In the genomic region with DNA sequence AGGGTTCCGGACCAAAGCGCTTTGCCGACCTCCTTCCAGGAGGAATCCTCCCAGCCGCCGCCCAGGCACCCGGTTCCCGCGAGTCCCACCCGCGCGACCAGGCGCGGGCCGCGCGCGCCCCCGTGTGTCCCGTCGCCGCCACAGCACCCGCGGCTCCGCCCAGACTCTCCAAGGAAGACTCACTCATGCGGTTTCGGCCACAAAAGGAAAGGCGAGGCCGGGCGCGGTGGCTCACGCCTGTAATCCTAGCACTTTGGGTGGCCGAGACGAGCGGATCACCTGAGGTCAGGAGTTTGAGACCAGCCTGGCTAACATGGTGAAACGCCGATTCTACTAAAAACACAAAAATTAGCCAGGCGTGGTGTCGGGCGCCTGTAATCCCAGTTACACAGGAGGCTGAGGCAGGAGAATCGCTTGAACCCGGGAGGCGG, we compare ENCODE assay signal across 1 cellular context.
TF ChIP-seq lines count a peak whose summit lies in the region.

No MANE protein-coding gene starts in this region.

TF ChIP-seq in GM12878, 131 proteins besides CTCF, POLR2A, EP300 and RAD21 (continues in another document):
- TF ChIP-seq SREBF1 (IDR thresholded peaks at IDR 0.05; ENCODE audit: low read length): no peak
- no peak for TF ChIP-seq JUND (IDR thresholded peaks at IDR 0.05; ENCODE audit: low read depth, low read length)
- peak; percentile 84 for TF ChIP-seq IKZF1 (conservative IDR thresholded peaks at IDR 0.05)
- TF ChIP-seq, protein P1, sequence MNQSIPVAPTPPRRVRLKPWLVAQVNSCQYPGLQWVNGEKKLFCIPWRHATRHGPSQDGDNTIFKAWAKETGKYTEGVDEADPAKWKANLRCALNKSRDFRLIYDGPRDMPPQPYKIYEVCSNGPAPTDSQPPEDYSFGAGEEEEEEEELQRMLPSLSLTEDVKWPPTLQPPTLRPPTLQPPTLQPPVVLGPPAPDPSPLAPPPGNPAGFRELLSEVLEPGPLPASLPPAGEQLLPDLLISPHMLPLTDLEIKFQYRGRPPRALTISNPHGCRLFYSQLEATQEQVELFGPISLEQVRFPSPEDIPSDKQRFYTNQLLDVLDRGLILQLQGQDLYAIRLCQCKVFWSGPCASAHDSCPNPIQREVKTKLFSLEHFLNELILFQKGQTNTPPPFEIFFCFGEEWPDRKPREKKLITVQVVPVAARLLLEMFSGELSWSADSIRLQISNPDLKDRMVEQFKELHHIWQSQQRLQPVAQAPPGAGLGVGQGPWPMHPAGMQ (IDR thresholded peaks at IDR 0.05; ENCODE audit: borderline replicate concordance): no peak
- no peak for TF ChIP-seq NFYA (IDR thresholded peaks at IDR 0.05; ENCODE audit: borderline replicate concordance, low read depth, low read length)
- TF ChIP-seq SMARCA5 (IDR thresholded peaks at IDR 0.05): peak; percentile 67; the same call in 1 of the 2 replicates
- TF ChIP-seq PAX5 (IDR thresholded peaks at IDR 0.05; ENCODE audit: borderline replicate concordance, low read depth, low read length): no peak
- no peak for TF ChIP-seq FOXK2 (IDR thresholded peaks at IDR 0.05)
- TF ChIP-seq, protein P2, sequence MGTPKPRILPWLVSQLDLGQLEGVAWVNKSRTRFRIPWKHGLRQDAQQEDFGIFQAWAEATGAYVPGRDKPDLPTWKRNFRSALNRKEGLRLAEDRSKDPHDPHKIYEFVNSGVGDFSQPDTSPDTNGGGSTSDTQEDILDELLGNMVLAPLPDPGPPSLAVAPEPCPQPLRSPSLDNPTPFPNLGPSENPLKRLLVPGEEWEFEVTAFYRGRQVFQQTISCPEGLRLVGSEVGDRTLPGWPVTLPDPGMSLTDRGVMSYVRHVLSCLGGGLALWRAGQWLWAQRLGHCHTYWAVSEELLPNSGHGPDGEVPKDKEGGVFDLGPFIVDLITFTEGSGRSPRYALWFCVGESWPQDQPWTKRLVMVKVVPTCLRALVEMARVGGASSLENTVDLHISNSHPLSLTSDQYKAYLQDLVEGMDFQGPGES (IDR thresholded peaks at IDR 0.05): peak; percentile 37; the same call in 1 of the 2 replicates
- no peak for TF ChIP-seq SREBF2 (IDR thresholded peaks at IDR 0.05; ENCODE audit: low read length)
- TF ChIP-seq EZH2 (IDR thresholded peaks at IDR 0.05; ENCODE audit: borderline replicate concordance, control insufficient read depth, low read depth, low read length): no peak
- TF ChIP-seq EED (IDR thresholded peaks at IDR 0.05; ENCODE audit: low read depth): peak; percentile 73
- TF ChIP-seq, protein P3, sequence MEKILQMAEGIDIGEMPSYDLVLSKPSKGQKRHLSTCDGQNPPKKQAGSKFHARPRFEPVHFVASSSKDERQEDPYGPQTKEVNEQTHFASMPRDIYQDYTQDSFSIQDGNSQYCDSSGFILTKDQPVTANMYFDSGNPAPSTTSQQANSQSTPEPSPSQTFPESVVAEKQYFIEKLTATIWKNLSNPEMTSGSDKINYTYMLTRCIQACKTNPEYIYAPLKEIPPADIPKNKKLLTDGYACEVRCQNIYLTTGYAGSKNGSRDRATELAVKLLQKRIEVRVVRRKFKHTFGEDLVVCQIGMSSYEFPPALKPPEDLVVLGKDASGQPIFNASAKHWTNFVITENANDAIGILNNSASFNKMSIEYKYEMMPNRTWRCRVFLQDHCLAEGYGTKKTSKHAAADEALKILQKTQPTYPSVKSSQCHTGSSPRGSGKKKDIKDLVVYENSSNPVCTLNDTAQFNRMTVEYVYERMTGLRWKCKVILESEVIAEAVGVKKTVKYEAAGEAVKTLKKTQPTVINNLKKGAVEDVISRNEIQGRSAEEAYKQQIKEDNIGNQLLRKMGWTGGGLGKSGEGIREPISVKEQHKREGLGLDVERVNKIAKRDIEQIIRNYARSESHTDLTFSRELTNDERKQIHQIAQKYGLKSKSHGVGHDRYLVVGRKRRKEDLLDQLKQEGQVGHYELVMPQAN (conservative IDR thresholded peaks at IDR 0.05): 0 out of 2 replicates have a peak, but pooled peaks have one; percentile 30
- 0 out of 2 replicates have a peak, but pooled peaks have one; percentile 45 for TF ChIP-seq BACH1 (IDR thresholded peaks at IDR 0.05; ENCODE audit: borderline replicate concordance)
- TF ChIP-seq, protein P4, sequence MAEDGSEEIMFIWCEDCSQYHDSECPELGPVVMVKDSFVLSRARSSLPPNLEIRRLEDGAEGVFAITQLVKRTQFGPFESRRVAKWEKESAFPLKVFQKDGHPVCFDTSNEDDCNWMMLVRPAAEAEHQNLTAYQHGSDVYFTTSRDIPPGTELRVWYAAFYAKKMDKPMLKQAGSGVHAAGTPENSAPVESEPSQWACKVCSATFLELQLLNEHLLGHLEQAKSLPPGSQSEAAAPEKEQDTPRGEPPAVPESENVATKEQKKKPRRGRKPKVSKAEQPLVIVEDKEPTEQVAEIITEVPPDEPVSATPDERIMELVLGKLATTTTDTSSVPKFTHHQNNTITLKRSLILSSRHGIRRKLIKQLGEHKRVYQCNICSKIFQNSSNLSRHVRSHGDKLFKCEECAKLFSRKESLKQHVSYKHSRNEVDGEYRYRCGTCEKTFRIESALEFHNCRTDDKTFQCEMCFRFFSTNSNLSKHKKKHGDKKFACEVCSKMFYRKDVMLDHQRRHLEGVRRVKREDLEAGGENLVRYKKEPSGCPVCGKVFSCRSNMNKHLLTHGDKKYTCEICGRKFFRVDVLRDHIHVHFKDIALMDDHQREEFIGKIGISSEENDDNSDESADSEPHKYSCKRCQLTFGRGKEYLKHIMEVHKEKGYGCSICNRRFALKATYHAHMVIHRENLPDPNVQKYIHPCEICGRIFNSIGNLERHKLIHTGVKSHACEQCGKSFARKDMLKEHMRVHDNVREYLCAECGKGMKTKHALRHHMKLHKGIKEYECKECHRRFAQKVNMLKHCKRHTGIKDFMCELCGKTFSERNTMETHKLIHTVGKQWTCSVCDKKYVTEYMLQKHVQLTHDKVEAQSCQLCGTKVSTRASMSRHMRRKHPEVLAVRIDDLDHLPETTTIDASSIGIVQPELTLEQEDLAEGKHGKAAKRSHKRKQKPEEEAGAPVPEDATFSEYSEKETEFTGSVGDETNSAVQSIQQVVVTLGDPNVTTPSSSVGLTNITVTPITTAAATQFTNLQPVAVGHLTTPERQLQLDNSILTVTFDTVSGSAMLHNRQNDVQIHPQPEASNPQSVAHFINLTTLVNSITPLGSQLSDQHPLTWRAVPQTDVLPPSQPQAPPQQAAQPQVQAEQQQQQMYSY (CRISPR knock-in tag; IDR thresholded peaks at IDR 0.05): no peak
- 0 out of 2 replicates have a peak, but pooled peaks have one; percentile 70 for TF ChIP-seq RB1 (IDR thresholded peaks at IDR 0.05; ENCODE audit: borderline replicate concordance)
- no peak for TF ChIP-seq NFXL1 (IDR thresholded peaks at IDR 0.05; ENCODE audit: borderline replicate concordance)
- TF ChIP-seq CHD4 (IDR thresholded peaks at IDR 0.05): no peak
- TF ChIP-seq, protein P5, sequence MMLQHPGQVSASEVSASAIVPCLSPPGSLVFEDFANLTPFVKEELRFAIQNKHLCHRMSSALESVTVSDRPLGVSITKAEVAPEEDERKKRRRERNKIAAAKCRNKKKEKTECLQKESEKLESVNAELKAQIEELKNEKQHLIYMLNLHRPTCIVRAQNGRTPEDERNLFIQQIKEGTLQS (IDR thresholded peaks at IDR 0.05; ENCODE audit: borderline replicate concordance, extremely low read depth, low read depth, low read length): no peak
- no peak for TF ChIP-seq YBX1 (IDR thresholded peaks at IDR 0.05)
- TF ChIP-seq SMAD1 (IDR thresholded peaks at IDR 0.05; ENCODE audit: low read depth, partially characterized antibody): no peak
- TF ChIP-seq STAT1 (conservative IDR thresholded peaks at IDR 0.05): 0 out of 2 replicates have a peak, but pooled peaks have one; percentile 51
- TF ChIP-seq BMI1 (IDR thresholded peaks at IDR 0.05; ENCODE audit: borderline replicate concordance): no peak
- TF ChIP-seq POLR2AphosphoS5 (IDR thresholded peaks at IDR 0.05; ENCODE audit: low read length): no peak
- TF ChIP-seq IKZF2 (IDR thresholded peaks at IDR 0.05): peak; percentile 34 to 55; a peak in 3 of 4 replicates
- TF ChIP-seq ZNF207 (IDR thresholded peaks at IDR 0.05; ENCODE audit: borderline replicate concordance): 0 out of 2 replicates have a peak, but pooled peaks have one; percentile 57
- TF ChIP-seq SMC3 (IDR thresholded peaks at IDR 0.05; ENCODE audit: borderline replicate concordance, low read length): peak; percentile 34; the same call in 1 of the 2 replicates
- TF ChIP-seq ZSCAN29 (IDR thresholded peaks at IDR 0.05): 0 out of 2 replicates have a peak, but pooled peaks have one; percentile 52
- TF ChIP-seq GATAD2B (conservative IDR thresholded peaks at IDR 0.05; ENCODE audit: low read depth): peak; percentile 79
- TF ChIP-seq CHD2 (IDR thresholded peaks at IDR 0.05; ENCODE audit: borderline replicate concordance, low read depth, low read length): peak; percentile 38; the same call in 1 of the 2 replicates
- 0 out of 2 replicates have a peak, but pooled peaks have one; percentile 39 for TF ChIP-seq HDGF (IDR thresholded peaks at IDR 0.05)
- TF ChIP-seq SIN3A (IDR thresholded peaks at IDR 0.05; ENCODE audit: low read depth, low read length): no peak
- TF ChIP-seq, protein P6, sequence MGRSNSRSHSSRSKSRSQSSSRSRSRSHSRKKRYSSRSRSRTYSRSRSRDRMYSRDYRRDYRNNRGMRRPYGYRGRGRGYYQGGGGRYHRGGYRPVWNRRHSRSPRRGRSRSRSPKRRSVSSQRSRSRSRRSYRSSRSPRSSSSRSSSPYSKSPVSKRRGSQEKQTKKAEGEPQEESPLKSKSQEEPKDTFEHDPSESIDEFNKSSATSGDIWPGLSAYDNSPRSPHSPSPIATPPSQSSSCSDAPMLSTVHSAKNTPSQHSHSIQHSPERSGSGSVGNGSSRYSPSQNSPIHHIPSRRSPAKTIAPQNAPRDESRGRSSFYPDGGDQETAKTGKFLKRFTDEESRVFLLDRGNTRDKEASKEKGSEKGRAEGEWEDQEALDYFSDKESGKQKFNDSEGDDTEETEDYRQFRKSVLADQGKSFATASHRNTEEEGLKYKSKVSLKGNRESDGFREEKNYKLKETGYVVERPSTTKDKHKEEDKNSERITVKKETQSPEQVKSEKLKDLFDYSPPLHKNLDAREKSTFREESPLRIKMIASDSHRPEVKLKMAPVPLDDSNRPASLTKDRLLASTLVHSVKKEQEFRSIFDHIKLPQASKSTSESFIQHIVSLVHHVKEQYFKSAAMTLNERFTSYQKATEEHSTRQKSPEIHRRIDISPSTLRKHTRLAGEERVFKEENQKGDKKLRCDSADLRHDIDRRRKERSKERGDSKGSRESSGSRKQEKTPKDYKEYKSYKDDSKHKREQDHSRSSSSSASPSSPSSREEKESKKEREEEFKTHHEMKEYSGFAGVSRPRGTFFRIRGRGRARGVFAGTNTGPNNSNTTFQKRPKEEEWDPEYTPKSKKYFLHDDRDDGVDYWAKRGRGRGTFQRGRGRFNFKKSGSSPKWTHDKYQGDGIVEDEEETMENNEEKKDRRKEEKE (IDR thresholded peaks at IDR 0.05): no peak
- 0 out of 2 replicates have a peak, but pooled peaks have one; percentile 47 for TF ChIP-seq YY1 (IDR thresholded peaks at IDR 0.05; ENCODE audit: low read depth, low read length)
- no peak for TF ChIP-seq MTA3 (IDR thresholded peaks at IDR 0.05; ENCODE audit: borderline replicate concordance, low read length)
- TF ChIP-seq, protein P7, sequence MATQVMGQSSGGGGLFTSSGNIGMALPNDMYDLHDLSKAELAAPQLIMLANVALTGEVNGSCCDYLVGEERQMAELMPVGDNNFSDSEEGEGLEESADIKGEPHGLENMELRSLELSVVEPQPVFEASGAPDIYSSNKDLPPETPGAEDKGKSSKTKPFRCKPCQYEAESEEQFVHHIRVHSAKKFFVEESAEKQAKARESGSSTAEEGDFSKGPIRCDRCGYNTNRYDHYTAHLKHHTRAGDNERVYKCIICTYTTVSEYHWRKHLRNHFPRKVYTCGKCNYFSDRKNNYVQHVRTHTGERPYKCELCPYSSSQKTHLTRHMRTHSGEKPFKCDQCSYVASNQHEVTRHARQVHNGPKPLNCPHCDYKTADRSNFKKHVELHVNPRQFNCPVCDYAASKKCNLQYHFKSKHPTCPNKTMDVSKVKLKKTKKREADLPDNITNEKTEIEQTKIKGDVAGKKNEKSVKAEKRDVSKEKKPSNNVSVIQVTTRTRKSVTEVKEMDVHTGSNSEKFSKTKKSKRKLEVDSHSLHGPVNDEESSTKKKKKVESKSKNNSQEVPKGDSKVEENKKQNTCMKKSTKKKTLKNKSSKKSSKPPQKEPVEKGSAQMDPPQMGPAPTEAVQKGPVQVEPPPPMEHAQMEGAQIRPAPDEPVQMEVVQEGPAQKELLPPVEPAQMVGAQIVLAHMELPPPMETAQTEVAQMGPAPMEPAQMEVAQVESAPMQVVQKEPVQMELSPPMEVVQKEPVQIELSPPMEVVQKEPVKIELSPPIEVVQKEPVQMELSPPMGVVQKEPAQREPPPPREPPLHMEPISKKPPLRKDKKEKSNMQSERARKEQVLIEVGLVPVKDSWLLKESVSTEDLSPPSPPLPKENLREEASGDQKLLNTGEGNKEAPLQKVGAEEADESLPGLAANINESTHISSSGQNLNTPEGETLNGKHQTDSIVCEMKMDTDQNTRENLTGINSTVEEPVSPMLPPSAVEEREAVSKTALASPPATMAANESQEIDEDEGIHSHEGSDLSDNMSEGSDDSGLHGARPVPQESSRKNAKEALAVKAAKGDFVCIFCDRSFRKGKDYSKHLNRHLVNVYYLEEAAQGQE (IDR thresholded peaks at IDR 0.05; ENCODE audit: low read depth, low read length): no peak
- TF ChIP-seq TCF12 (IDR thresholded peaks at IDR 0.05; ENCODE audit: low read depth, low read length): no peak
- TF ChIP-seq, protein P8, sequence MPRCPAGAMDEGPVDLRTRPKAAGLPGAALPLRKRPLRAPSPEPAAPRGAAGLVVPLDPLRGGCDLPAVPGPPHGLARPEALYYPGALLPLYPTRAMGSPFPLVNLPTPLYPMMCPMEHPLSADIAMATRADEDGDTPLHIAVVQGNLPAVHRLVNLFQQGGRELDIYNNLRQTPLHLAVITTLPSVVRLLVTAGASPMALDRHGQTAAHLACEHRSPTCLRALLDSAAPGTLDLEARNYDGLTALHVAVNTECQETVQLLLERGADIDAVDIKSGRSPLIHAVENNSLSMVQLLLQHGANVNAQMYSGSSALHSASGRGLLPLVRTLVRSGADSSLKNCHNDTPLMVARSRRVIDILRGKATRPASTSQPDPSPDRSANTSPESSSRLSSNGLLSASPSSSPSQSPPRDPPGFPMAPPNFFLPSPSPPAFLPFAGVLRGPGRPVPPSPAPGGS (IDR thresholded peaks at IDR 0.05; ENCODE audit: borderline replicate concordance, insufficient read depth, low read depth, low read length, poor library complexity, severe bottlenecking): no peak
- TF ChIP-seq SIX5 (IDR thresholded peaks at IDR 0.05; ENCODE audit: low read depth, low read length, severe bottlenecking): no peak
- TF ChIP-seq RELA (IDR thresholded peaks at IDR 0.05; ENCODE audit: borderline replicate concordance, partially characterized antibody): no peak
- peak; percentile 19; the same call in 1 of the 2 replicates for TF ChIP-seq DPF2 (IDR thresholded peaks at IDR 0.05)
- TF ChIP-seq HCFC1 (IDR thresholded peaks at IDR 0.05; ENCODE audit: low read length): 0 out of 2 replicates have a peak, but pooled peaks have one; percentile 12
- no peak for TF ChIP-seq ASH2L (IDR thresholded peaks at IDR 0.05; ENCODE audit: borderline replicate concordance, low read depth)
- TF ChIP-seq, protein P9, sequence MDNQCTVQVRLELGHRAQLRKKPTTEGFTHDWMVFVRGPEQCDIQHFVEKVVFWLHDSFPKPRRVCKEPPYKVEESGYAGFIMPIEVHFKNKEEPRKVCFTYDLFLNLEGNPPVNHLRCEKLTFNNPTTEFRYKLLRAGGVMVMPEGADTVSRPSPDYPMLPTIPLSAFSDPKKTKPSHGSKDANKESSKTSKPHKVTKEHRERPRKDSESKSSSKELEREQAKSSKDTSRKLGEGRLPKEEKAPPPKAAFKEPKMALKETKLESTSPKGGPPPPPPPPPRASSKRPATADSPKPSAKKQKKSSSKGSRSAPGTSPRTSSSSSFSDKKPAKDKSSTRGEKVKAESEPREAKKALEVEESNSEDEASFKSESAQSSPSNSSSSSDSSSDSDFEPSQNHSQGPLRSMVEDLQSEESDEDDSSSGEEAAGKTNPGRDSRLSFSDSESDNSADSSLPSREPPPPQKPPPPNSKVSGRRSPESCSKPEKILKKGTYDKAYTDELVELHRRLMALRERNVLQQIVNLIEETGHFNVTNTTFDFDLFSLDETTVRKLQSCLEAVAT (IDR thresholded peaks at IDR 0.05): no peak
